1 cellular context compared by ENCODE assay signal in the genomic region with DNA sequence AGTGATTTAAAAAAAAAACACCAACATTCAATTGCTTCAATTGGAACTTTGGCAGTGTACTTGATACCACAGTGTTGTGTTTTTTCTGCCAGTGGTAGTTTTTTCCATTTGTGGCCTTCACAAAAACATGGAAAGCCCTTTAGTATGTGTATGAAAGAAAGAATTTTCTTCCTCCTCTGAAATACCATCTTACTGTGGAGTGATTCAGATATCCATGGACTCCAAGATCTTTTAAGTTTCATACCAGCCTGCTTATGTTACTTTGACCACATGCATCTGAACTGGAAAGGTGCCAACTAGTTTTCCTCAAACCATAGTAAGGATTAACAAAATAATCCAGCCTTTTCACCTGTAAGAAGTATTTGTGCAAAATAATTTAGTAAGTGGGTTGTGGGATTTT.
TF ChIP-seq lines count a peak whose summit lies in the region.

No MANE protein-coding gene starts in this region.

TF ChIP-seq in WTC11, 78 proteins besides CTCF, POLR2A, EP300 and RAD21 (continued from another document):
- TF ChIP-seq, protein P1, sequence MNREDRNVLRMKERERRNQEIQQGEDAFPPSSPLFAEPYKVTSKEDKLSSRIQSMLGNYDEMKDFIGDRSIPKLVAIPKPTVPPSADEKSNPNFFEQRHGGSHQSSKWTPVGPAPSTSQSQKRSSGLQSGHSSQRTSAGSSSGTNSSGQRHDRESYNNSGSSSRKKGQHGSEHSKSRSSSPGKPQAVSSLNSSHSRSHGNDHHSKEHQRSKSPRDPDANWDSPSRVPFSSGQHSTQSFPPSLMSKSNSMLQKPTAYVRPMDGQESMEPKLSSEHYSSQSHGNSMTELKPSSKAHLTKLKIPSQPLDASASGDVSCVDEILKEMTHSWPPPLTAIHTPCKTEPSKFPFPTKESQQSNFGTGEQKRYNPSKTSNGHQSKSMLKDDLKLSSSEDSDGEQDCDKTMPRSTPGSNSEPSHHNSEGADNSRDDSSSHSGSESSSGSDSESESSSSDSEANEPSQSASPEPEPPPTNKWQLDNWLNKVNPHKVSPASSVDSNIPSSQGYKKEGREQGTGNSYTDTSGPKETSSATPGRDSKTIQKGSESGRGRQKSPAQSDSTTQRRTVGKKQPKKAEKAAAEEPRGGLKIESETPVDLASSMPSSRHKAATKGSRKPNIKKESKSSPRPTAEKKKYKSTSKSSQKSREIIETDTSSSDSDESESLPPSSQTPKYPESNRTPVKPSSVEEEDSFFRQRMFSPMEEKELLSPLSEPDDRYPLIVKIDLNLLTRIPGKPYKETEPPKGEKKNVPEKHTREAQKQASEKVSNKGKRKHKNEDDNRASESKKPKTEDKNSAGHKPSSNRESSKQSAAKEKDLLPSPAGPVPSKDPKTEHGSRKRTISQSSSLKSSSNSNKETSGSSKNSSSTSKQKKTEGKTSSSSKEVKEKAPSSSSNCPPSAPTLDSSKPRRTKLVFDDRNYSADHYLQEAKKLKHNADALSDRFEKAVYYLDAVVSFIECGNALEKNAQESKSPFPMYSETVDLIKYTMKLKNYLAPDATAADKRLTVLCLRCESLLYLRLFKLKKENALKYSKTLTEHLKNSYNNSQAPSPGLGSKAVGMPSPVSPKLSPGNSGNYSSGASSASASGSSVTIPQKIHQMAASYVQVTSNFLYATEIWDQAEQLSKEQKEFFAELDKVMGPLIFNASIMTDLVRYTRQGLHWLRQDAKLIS (CRISPR knock-in tag; IDR thresholded peaks at IDR 0.05; ENCODE audit: borderline replicate concordance), result no peak
- TF ChIP-seq MYBL2 (CRISPR knock-in tag; IDR thresholded peaks at IDR 0.05) (no peak), TEAD1 (CRISPR knock-in tag; IDR thresholded peaks at IDR 0.05) (no peak), IRF2 (CRISPR knock-in tag; IDR thresholded peaks at IDR 0.05; ENCODE audit: borderline replicate concordance, low read depth) (no peak), MLX (CRISPR knock-in tag; IDR thresholded peaks at IDR 0.05) (no peak)
- TF ChIP-seq, protein P2, sequence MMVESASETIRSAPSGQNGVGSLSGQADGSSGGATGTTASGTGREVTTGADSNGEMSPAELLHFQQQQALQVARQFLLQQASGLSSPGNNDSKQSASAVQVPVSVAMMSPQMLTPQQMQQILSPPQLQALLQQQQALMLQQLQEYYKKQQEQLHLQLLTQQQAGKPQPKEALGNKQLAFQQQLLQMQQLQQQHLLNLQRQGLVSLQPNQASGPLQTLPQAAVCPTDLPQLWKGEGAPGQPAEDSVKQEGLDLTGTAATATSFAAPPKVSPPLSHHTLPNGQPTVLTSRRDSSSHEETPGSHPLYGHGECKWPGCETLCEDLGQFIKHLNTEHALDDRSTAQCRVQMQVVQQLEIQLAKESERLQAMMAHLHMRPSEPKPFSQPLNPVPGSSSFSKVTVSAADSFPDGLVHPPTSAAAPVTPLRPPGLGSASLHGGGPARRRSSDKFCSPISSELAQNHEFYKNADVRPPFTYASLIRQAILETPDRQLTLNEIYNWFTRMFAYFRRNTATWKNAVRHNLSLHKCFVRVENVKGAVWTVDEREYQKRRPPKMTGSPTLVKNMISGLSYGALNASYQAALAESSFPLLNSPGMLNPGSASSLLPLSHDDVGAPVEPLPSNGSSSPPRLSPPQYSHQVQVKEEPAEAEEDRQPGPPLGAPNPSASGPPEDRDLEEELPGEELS (CRISPR knock-in tag; IDR thresholded peaks at IDR 0.05), result no peak
